Comparison of ENCODE assay signal across 31 cellular contexts in genomic region chr17:15220785-15221184, GRCh38. TPM values are rescaled to one million over a fixed set of nuclear protein-coding genes. Genes with fewer than 3 reads are reported as not detected.
DNase-seq lines count a peak whose midpoint lies in the region; ATAC-seq, FAIRE-seq and TF ChIP-seq lines count a peak whose summit lies in the region.
"Had no signal": no experiment of that assay in that cellular context is flagged by ENCODE, and none has a peak within 500 bp of the region (broad histone marks: within the 10 kb centered on the region; RNA-seq: fewer than 3 reads in every experiment).

No MANE protein-coding gene starts in this region.

- POLR2A ChIA-PET in A549 (lab: Yijun Ruan, JAX), result no interaction called here

- H3K36me3 Mint-ChIP-seq in astrocyte (ENCODE audit: low read depth, unreplicated experiment), result no peaks in the 10 kb centered on the region
- H3K36me3 Mint-ChIP-seq: activated naive CD8-positive, alpha-beta T cell; naive thymus-derived CD4-positive, alpha-beta T cell had no signal

- TF ChIP-seq CTCF in A549 (IDR thresholded peaks at IDR 0.05) (no peak), astrocyte (IDR thresholded peaks at IDR 0.05; ENCODE audit: insufficient read depth, low read depth, low read length) (no peak), uterus (IDR thresholded peaks at IDR 0.05) (no peak)

- no peak overlapping the region for H2AFZ ChIP-seq in astrocyte (ENCODE audit: low read depth, low read length)

- H4K20me1 ChIP-seq in astrocyte (ENCODE audit: insufficient read depth, low read length), result no peaks in the 10 kb centered on the region

- TF ChIP-seq RAD21 in A549 (conservative IDR thresholded peaks at IDR 0.05 in 1 of 2, IDR thresholded peaks at IDR 0.05 in 1 of 2), result no peak

- H3K36me3 ChIP-seq in astrocyte (ENCODE audit: insufficient read depth, low read length) (no peaks in the 10 kb centered on the region), uterus (no peaks in the 10 kb centered on the region)
- H3K36me3 ChIP-seq: esophagus squamous epithelium, left ventricle myocardium inferior, SJSA1, stomach had no signal

- no peaks in the 10 kb centered on the region for H3K27me3 Mint-ChIP-seq in astrocyte (ENCODE audit: low read depth, unreplicated experiment)

- no peak for DNase-seq in A549 (ENCODE audit: low read depth in 1 of 2, low spot score in 1 of 2)
- peak; percentile 50 for DNase-seq in GM03348 (ENCODE audit: low spot score)
- peak; percentile 6 for DNase-seq in astrocyte (ENCODE audit: low read depth)
- DNase-seq in fibroblast of the conjunctiva (ENCODE audit: low read depth), result peak; percentile 13
- no peak for DNase-seq in 8988T
- no peak for DNase-seq in posterior vena cava (ENCODE audit: low spot score)
- DNase-seq in uterus, result no peak
- DNase-seq: activated CD4-positive, alpha-beta T cell treated with anti-CD3 and anti-CD28 coated beads for 36 hours; activated effector memory CD4-positive, alpha-beta T cell treated with Interleukin-2 at 50 U/mL for 16 hours; aorta; Caco-2; caudate nucleus; dermis blood vessel endothelial cell; esophagus squamous epithelium; GDM1; islet precursor cell; left ventricle myocardium inferior; naive thymus-derived CD4-positive, alpha-beta T cell; NCI-H1092; NCI-H187; nucleus accumbens; small intestine; stimulated activated CD4-positive, alpha-beta T cell treated with anti-CD3 and anti-CD28 coated beads, Interleukin-1b, Interleukin-23, amount 100 ng/mL, for 48 hours; stimulated activated CD8-positive, alpha-beta memory T cell treated with anti-CD3 and anti-CD28 coated beads, Interleukin-4, amount 100 ng/mL, for 48 hours; stomach had no signal

- ATAC-seq in A549 (no peak; a peak in 1 of 6 replicates), HG03159 (IDR thresholded peaks at IDR 0.05; ENCODE audit: unreplicated experiment) (no peak)
- ATAC-seq: activated CD4-positive, alpha-beta T cell treated with anti-CD3 and anti-CD28 coated beads for 36 hours; naive thymus-derived CD4-positive, alpha-beta T cell had no signal

- H3K4me2 ChIP-seq in A549 (no peak overlapping the region), astrocyte (ENCODE audit: low read length) (no peak overlapping the region)

- intact Hi-C loops in posterior vena cava (cut with DNase I) (no loop called here), uterus (cut with DNase I; ENCODE audit: low total_unique reads) (no loop called here)

- no peaks in the 10 kb centered on the region for H3K27me3 ChIP-seq in astrocyte (ENCODE audit: insufficient read depth, low read length)
- H3K27me3 ChIP-seq in uterus, result no peaks in the 10 kb centered on the region
- H3K27me3 ChIP-seq: esophagus squamous epithelium, SJSA1, stomach, tibial nerve had no signal

- peaks cover 3% of the 10 kb centered on the region for H3K4me1 Mint-ChIP-seq in astrocyte (ENCODE audit: low read depth, unreplicated experiment)
- H3K4me1 Mint-ChIP-seq: activated CD4-positive, alpha-beta T cell treated with anti-CD3 and anti-CD28 coated beads for 36 hours; naive thymus-derived CD4-positive, alpha-beta T cell had no signal

- no peak overlapping the region for H3K27ac ChIP-seq in A549
- H3K27ac ChIP-seq in astrocyte (ENCODE audit: low read depth, low read length), result no peak overlapping the region
- H3K27ac ChIP-seq in uterus, result no peak overlapping the region
- H3K27ac ChIP-seq: C4-2B, left ventricle myocardium inferior, SJSA1, stomach had no signal

- H3K9me3 Mint-ChIP-seq in astrocyte (ENCODE audit: unreplicated experiment), result no peaks in the 10 kb centered on the region

- CTCF ChIA-PET in A549 (lab: Yijun Ruan, JAX), result no interaction called here

- WGBS in A549 (ENCODE audit: missing lambda C conversion rate), result 46% methylated on average over 2 of the region's 2 CpGs

- no peaks in the 10 kb centered on the region for H3K79me2 ChIP-seq in astrocyte (ENCODE audit: insufficient read depth, low read length)

- TF ChIP-seq POLR2A in A549 (IDR thresholded peaks at IDR 0.05; ENCODE audit: low read length) (no peak), uterus (IDR thresholded peaks at IDR 0.05) (no peak)

- no peaks in the 10 kb centered on the region for H3K4me1 ChIP-seq in A549
- peaks cover 2% of the 10 kb centered on the region for H3K4me1 ChIP-seq in astrocyte (ENCODE audit: insufficient read depth, low read length)
- no peaks in the 10 kb centered on the region for H3K4me1 ChIP-seq in uterus
- H3K4me1 ChIP-seq: Caco-2, esophagus squamous epithelium, left ventricle myocardium inferior, stomach had no signal

- H3K9me3 ChIP-seq in A549 (no peaks in the 10 kb centered on the region), astrocyte (ENCODE audit: insufficient read depth, low read depth, low read length) (no peaks in the 10 kb centered on the region), uterus (no peaks in the 10 kb centered on the region)
- H3K9me3 ChIP-seq: Caco-2, esophagus squamous epithelium, SJSA1, stomach had no signal

- H3K27ac Mint-ChIP-seq in astrocyte (ENCODE audit: unreplicated experiment), result no peak overlapping the region
- H3K27ac Mint-ChIP-seq: activated CD4-positive, alpha-beta T cell treated with anti-CD3 and anti-CD28 coated beads for 36 hours; activated naive CD8-positive, alpha-beta T cell; naive thymus-derived CD4-positive, alpha-beta T cell had no signal

- FAIRE-seq in A549 (lab: Jason Lieb, UNC) (peak; percentile 63), astrocyte (lab: Jason Lieb, UNC) (no peak)
- FAIRE-seq: small intestine had no signal

- no peak overlapping the region for H3K9ac ChIP-seq in astrocyte (ENCODE audit: low read length)

- H3K4me3 ChIP-seq in A549 (no peak overlapping the region), astrocyte (ENCODE audit: insufficient read depth, low read depth, low read length) (no peak overlapping the region), uterus (no peak overlapping the region)
- H3K4me3 ChIP-seq: esophagus squamous epithelium, left ventricle myocardium inferior, SJSA1, stomach, tibial nerve had no signal

- H3K4me3 Mint-ChIP-seq in astrocyte (ENCODE audit: unreplicated experiment), result no peak overlapping the region
- H3K4me3 Mint-ChIP-seq: activated CD4-positive, alpha-beta T cell treated with anti-CD3 and anti-CD28 coated beads for 36 hours; activated naive CD8-positive, alpha-beta T cell; naive thymus-derived CD4-positive, alpha-beta T cell had no signal

- TF ChIP-seq EP300 in A549 (IDR thresholded peaks at IDR 0.05), result no peak

TF ChIP-seq in A549, 52 proteins besides CTCF, POLR2A, EP300 and RAD21:
- no peak for TF ChIP-seq CHD2 (IDR thresholded peaks at IDR 0.05; ENCODE audit: low read length, partially characterized antibody)
- TF ChIP-seq FOSB (CRISPR knock-in tag; IDR thresholded peaks at IDR 0.05), result no peak
- no peak for TF ChIP-seq RARB (CRISPR knock-in tag; IDR thresholded peaks at IDR 0.05)
- no peak for TF ChIP-seq HOXA7 (CRISPR knock-in tag; IDR thresholded peaks at IDR 0.05)
- TF ChIP-seq BCL3 (IDR thresholded peaks at IDR 0.05), result no peak
- TF ChIP-seq BHLHE40 (IDR thresholded peaks at IDR 0.05; ENCODE audit: low read depth, low read length), result no peak
- no peak for TF ChIP-seq ELK1 (IDR thresholded peaks at IDR 0.05; ENCODE audit: low read depth, low read length)
TF ChIP-seq in A549: peak in this region for 0.

RNA-seq across cellular contexts. Expression of gene PMP22, which starts 44.3 kb away (rescaled TPM):
- polyA plus RNA-seq in A549 (2011; rRNA removed) (102 and 131 TPM in 2 replicates), A549 (2017; fragmentation: RNase III; extraction: RNeasy Plus Mini Kit Qiagen cat#74134 plus additional on column Dnase treatment) (39.1 to 40.7 TPM (median 40.1 TPM) in 3 replicates)
- polyA plus RNA-seq in A549 (2012; cell fraction: cytosol; rRNA removed), result 213 and 232 TPM in 2 replicates
- polyA plus RNA-seq in A549 (2012; cell fraction: nucleus; rRNA removed), result 159 and 171 TPM in 2 replicates
- 168 and 199 TPM in 2 replicates for polyA minus RNA-seq in A549 (2011; rRNA and poly(A)+ RNA removed)
- total RNA-seq in astrocyte (41.7 and 49.6 TPM in 2 replicates), posterior vena cava (100 to 1,000 TPM; 130 to 245 TPM), uterus (100 to 1,000 TPM; 104 to 246 (median 155) TPM)
- total RNA-seq: T-helper 1 cell treated with Interleukin-12 subunit alpha and Interleukin-12 subunit beta and Interleukin-4 antibody, amounts not matched to agents 30 ng/mL and 1 ng/mL, for 36 hours had no signal
- polyA plus RNA-seq: naive thymus-derived CD4-positive, alpha-beta T cell had no signal

Comparison
In these comparisons a context has a peak if more than half of its experiments do, and no peak if none do; other contexts are left out.
1. DNase-seq: peak in GM03348 (single experiment), astrocyte (single experiment) and fibroblast of the conjunctiva (single experiment); none in A549 (0 of 2), 8988T (single experiment), posterior vena cava (single experiment) and uterus (0 of 2).